ENCODE assay signal across 2 cellular contexts in genomic region chr12:124823272-124823970, GRCh38.
TF ChIP-seq lines count a peak whose summit lies in the region.

No MANE protein-coding gene starts in this region.

TF ChIP-seq in H1, 55 proteins besides CTCF, POLR2A, EP300 and RAD21:
- TF ChIP-seq SIN3A (conservative IDR thresholded peaks at IDR 0.05 in 1 of 2, IDR thresholded peaks at IDR 0.05 in 1 of 2; ENCODE audit: low read depth in 1 of 2, low read length in 2 of 2) (no peak), RXRA (IDR thresholded peaks at IDR 0.05; ENCODE audit: insufficient read depth, low read depth, low read length) (no peak), SP1 (IDR thresholded peaks at IDR 0.05; ENCODE audit: low read depth, low read length) (no peak), NANOG (IDR thresholded peaks at IDR 0.05; ENCODE audit: insufficient read depth, low read depth, low read length, poor library complexity, severe bottlenecking) (no peak), HDAC2 (IDR thresholded peaks at IDR 0.05; ENCODE audit: borderline replicate concordance in 1 of 2, low read depth in 2 of 2, low read length in 2 of 2) (no peak), POU5F1 (IDR thresholded peaks at IDR 0.05; ENCODE audit: low read depth, low read length) (no peak), POLR2AphosphoS5 (IDR thresholded peaks at IDR 0.05; ENCODE audit: low read depth, low read length) (no peak), BCL11A (IDR thresholded peaks at IDR 0.05; ENCODE audit: low read depth in 2 of 2, low read length in 2 of 2) (no peak)
TF ChIP-seq in H1: peak in this region for 0.

TF ChIP-seq in liver, 16 proteins besides CTCF, POLR2A, EP300 and RAD21:
- TF ChIP-seq HNF4G (IDR thresholded peaks at IDR 0.05) = no peak
- no peak for TF ChIP-seq JUND (IDR thresholded peaks at IDR 0.05)
- TF ChIP-seq, protein P1, sequence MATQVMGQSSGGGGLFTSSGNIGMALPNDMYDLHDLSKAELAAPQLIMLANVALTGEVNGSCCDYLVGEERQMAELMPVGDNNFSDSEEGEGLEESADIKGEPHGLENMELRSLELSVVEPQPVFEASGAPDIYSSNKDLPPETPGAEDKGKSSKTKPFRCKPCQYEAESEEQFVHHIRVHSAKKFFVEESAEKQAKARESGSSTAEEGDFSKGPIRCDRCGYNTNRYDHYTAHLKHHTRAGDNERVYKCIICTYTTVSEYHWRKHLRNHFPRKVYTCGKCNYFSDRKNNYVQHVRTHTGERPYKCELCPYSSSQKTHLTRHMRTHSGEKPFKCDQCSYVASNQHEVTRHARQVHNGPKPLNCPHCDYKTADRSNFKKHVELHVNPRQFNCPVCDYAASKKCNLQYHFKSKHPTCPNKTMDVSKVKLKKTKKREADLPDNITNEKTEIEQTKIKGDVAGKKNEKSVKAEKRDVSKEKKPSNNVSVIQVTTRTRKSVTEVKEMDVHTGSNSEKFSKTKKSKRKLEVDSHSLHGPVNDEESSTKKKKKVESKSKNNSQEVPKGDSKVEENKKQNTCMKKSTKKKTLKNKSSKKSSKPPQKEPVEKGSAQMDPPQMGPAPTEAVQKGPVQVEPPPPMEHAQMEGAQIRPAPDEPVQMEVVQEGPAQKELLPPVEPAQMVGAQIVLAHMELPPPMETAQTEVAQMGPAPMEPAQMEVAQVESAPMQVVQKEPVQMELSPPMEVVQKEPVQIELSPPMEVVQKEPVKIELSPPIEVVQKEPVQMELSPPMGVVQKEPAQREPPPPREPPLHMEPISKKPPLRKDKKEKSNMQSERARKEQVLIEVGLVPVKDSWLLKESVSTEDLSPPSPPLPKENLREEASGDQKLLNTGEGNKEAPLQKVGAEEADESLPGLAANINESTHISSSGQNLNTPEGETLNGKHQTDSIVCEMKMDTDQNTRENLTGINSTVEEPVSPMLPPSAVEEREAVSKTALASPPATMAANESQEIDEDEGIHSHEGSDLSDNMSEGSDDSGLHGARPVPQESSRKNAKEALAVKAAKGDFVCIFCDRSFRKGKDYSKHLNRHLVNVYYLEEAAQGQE (IDR thresholded peaks at IDR 0.05) = no peak
- no peak for TF ChIP-seq NR2F2 (IDR thresholded peaks at IDR 0.05)
- TF ChIP-seq, protein P2, sequence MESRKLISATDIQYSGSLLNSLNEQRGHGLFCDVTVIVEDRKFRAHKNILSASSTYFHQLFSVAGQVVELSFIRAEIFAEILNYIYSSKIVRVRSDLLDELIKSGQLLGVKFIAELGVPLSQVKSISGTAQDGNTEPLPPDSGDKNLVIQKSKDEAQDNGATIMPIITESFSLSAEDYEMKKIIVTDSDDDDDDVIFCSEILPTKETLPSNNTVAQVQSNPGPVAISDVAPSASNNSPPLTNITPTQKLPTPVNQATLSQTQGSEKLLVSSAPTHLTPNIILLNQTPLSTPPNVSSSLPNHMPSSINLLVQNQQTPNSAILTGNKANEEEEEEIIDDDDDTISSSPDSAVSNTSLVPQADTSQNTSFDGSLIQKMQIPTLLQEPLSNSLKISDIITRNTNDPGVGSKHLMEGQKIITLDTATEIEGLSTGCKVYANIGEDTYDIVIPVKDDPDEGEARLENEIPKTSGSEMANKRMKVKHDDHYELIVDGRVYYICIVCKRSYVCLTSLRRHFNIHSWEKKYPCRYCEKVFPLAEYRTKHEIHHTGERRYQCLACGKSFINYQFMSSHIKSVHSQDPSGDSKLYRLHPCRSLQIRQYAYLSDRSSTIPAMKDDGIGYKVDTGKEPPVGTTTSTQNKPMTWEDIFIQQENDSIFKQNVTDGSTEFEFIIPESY (IDR thresholded peaks at IDR 0.05) = no peak
- no peak for TF ChIP-seq GABPA (IDR thresholded peaks at IDR 0.05 in 1 of 2, conservative IDR thresholded peaks at IDR 0.05 in 1 of 2)
- no peak for TF ChIP-seq TAF1 (conservative IDR thresholded peaks at IDR 0.05)
- no peak for TF ChIP-seq HNF4A (conservative IDR thresholded peaks at IDR 0.05)
